ENCODE assay signal across 13 cellular contexts in the genomic region with DNA sequence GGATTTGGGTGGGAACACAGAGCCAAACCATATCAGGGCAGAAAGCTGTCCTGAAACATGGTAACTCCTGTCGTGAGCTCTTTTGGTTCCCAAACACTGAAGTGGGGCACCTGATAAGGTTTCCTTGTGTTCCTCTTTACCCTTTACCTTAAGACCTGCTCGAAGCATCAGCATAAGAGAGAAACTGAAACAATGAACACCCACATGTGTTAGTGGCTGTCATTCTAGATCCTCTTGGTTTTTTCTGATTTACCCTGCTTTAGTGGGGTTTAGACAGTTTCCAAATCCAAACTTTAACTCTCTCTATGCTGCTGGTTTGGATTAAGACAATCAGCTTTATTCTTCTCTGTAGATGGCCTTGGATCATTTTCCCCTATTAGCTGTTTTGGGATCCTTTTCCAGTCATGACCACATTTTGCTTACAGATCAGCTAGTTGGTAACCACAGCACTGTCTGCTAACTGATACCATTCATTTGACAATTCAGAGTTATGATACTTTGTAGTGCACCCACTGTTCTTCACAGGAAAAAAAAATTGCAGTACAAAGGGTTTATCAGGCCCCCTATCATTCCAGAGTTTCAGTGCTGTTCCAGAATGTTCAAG. TPM values are rescaled to one million over a fixed set of nuclear protein-coding genes. Genes with fewer than 3 reads are reported as not detected.
DNase-seq lines count a peak whose midpoint lies in the region; ATAC-seq and TF ChIP-seq lines count a peak whose summit lies in the region.
"Had no signal": no experiment of that assay in that cellular context is flagged by ENCODE, and none has a peak within 500 bp of the region (broad histone marks: within the 10 kb centered on the region; RNA-seq: fewer than 3 reads in every experiment).

No MANE protein-coding gene starts in this region.

- H3K27ac ChIP-seq in mammary epithelial cell (ENCODE audit: insufficient read depth, low read depth, low read length), result no peak overlapping the region
- H3K27ac ChIP-seq in PC-3 (ENCODE audit: low read length), result no peak overlapping the region

- H3K9me2 ChIP-seq in PC-3 (replicated peaks; ENCODE audit: low read length), result no peaks in the 10 kb centered on the region

- in situ Hi-C loops in mammary epithelial cell (cut with MboI; ENCODE audit: low sequenced_read_pairs in 2 of 2), result no loop called here

- no peak for TF ChIP-seq CTCF in mammary epithelial cell (conservative IDR thresholded peaks at IDR 0.05 in 1 of 2, IDR thresholded peaks at IDR 0.05 in 1 of 2; ENCODE audit: extremely low read depth in 1 of 2, insufficient read depth in 1 of 2, low read depth in 1 of 2, low read length in 2 of 2)
- TF ChIP-seq CTCF in PC-3 (conservative IDR thresholded peaks at IDR 0.05; ENCODE audit: low read depth, low read length), result no peak

- H3K27ac Mint-ChIP-seq in dendritic cell treated with granulocyte-macrophage colony-stimulating factor and Interleukin-4, amounts not matched to agents 40 ng/mL and 50 ng/mL, for 4 days, result peak overlapping the region; percentile 83

- POLR2A ChIA-PET in PC-3 (lab: Charles Lee; ENCODE audit: unreplicated experiment), result no interaction called here

- DNase-seq in retina (no peak), mammary epithelial cell (no peak), NCI-H2107 treated with DMSO at 0.1 percent for 48 hours (lab: John Stamatoyannopoulos, UW; ENCODE audit: unreplicated experiment) (no peak), PC-3 (no peak)
- DNase-seq: NCI-H748 treated with DMSO at 0.1 percent for 48 hours; stimulated activated CD4-positive, alpha-beta T cell treated with anti-CD3 and anti-CD28 coated beads, Interleukin-12 subunit alpha, Interleukin-12 subunit beta, amount 100 ng/mL, for 4 hours had no signal

- no peak overlapping the region for H3K4me3 ChIP-seq in mammary epithelial cell (replicated peaks in 1 of 3; ENCODE audit: insufficient read depth in 1 of 3, low read depth in 2 of 3, low read length in 3 of 3)
- no peak overlapping the region for H3K4me3 ChIP-seq in PC-3 (ENCODE audit: low read length)

- H3K36me3 ChIP-seq in mammary epithelial cell (ENCODE audit: insufficient read depth, low read length), result no peaks in the 10 kb centered on the region
- H3K36me3 ChIP-seq in PC-3 (ENCODE audit: low read depth, low read length), result no peaks in the 10 kb centered on the region

- dilution Hi-C loops in mammary epithelial cell (cut with HindIII; ENCODE audit: low sequenced_read_pairs), result no loop called here

- H4K20me1 ChIP-seq in mammary epithelial cell (ENCODE audit: insufficient read depth, low read length) (no peaks in the 10 kb centered on the region), PC-3 (ENCODE audit: low read length) (no peaks in the 10 kb centered on the region)

- intact Hi-C loops in dendritic cell treated with granulocyte-macrophage colony-stimulating factor and Interleukin-4, amounts not matched to agents 40 ng/mL and 50 ng/mL, for 4 days (cut with micrococcal nuclease), result loop anchor here (5.0 to 10.0 kb wide), 2 partner anchors 175 to 178 kb away; partner anchors contain the start of gene IFI16
- intact Hi-C loops in mammary epithelial cell (cut with micrococcal nuclease), result no loop called here
- intact Hi-C loops in PC-3 (cut with micrococcal nuclease), result no loop called here

- H3K27me3 ChIP-seq in mammary epithelial cell (ENCODE audit: insufficient read depth, low read length) (no peaks in the 10 kb centered on the region), PC-3 (ENCODE audit: low read length) (no peaks in the 10 kb centered on the region)

- H3K9me3 ChIP-seq in mammary epithelial cell (replicated peaks; ENCODE audit: insufficient read depth, low read length), result no peaks in the 10 kb centered on the region
- no peaks in the 10 kb centered on the region for H3K9me3 ChIP-seq in PC-3 (ENCODE audit: low read length)

- H3K27me3 Mint-ChIP-seq in dendritic cell treated with granulocyte-macrophage colony-stimulating factor and Interleukin-4, amounts not matched to agents 40 ng/mL and 50 ng/mL, for 4 days, result no peaks in the 10 kb centered on the region

- 40% methylated on average over 2 of the region's 2 CpGs for WGBS in mammary epithelial cell (ENCODE audit: low coverage, missing lambda C conversion rate)

- H3K79me2 ChIP-seq in mammary epithelial cell (ENCODE audit: insufficient read depth, low read length), result no peaks in the 10 kb centered on the region
- no peaks in the 10 kb centered on the region for H3K79me2 ChIP-seq in PC-3 (ENCODE audit: low read length)

- H3K9ac ChIP-seq in mammary epithelial cell (ENCODE audit: insufficient read depth, low read length) (no peak overlapping the region), PC-3 (ENCODE audit: low read length) (no peak overlapping the region)

- CTCF ChIA-PET in mammary epithelial cell (lab: Charles Lee; ENCODE audit: low non-redundant PET) (no interaction called here), PC-3 (lab: Charles Lee) (no interaction called here)

- peaks cover 35% of the 10 kb centered on the region for H3K4me1 Mint-ChIP-seq in dendritic cell treated with granulocyte-macrophage colony-stimulating factor and Interleukin-4, amounts not matched to agents 40 ng/mL and 50 ng/mL, for 4 days (ENCODE audit: low read depth)

- peaks cover 26% of the 10 kb centered on the region for H3K36me3 Mint-ChIP-seq in dendritic cell treated with granulocyte-macrophage colony-stimulating factor and Interleukin-4, amounts not matched to agents 40 ng/mL and 50 ng/mL, for 4 days (ENCODE audit: low read depth)

- no peak overlapping the region for H2AFZ ChIP-seq in mammary epithelial cell (ENCODE audit: low read depth, low read length)
- H2AFZ ChIP-seq in PC-3 (ENCODE audit: low read length), result no peak overlapping the region

- H3K4me1 ChIP-seq in mammary epithelial cell (ENCODE audit: insufficient read depth, low read length) (no peaks in the 10 kb centered on the region), PC-3 (ENCODE audit: insufficient read depth, low read length) (no peaks in the 10 kb centered on the region)

- BruUV-seq in mammary epithelial cell (replicated peaks; lab: Mats Ljungman, UMichigan) (no TSS peak), PC-3 (replicated peaks; lab: Mats Ljungman, UMichigan) (no TSS peak)

- H3K9me3 Mint-ChIP-seq in dendritic cell treated with granulocyte-macrophage colony-stimulating factor and Interleukin-4, amounts not matched to agents 40 ng/mL and 50 ng/mL, for 4 days, result peaks cover 27% of the 10 kb centered on the region

- peak; percentile 51 for ATAC-seq in GM18517 (IDR thresholded peaks at IDR 0.05; ENCODE audit: unreplicated experiment)
- peak; percentile 63 for ATAC-seq in GM21381 (IDR thresholded peaks at IDR 0.05; ENCODE audit: unreplicated experiment)
- peak; percentile 42 for ATAC-seq in HG03095 (IDR thresholded peaks at IDR 0.05; ENCODE audit: unreplicated experiment)
- ATAC-seq in PC-3, result no peak

- H3K4me3 Mint-ChIP-seq in dendritic cell treated with granulocyte-macrophage colony-stimulating factor and Interleukin-4, amounts not matched to agents 40 ng/mL and 50 ng/mL, for 4 days, result peak overlapping the region; percentile 20

- H3F3A ChIP-seq in PC-3 (ENCODE audit: low read length, unreplicated experiment), result no peaks in the 10 kb centered on the region

- no peak overlapping the region for H3K4me2 ChIP-seq in mammary epithelial cell (ENCODE audit: insufficient read depth, low read depth, low read length)
- no peak overlapping the region for H3K4me2 ChIP-seq in PC-3 (ENCODE audit: low read length)

RNA-seq across cellular contexts. Expression of gene MNDA, which starts 1.0 kb away (rescaled TPM):
- total RNA-seq in mammary epithelial cell (not detected), PC-3 (2014; rRNA removed) (not detected in 2 replicates)
- polyA plus RNA-seq in mammary epithelial cell, result not detected
- polyA minus RNA-seq in mammary epithelial cell, result not detected
- total RNA-seq: glomerular endothelial cell; T-helper 1 cell treated with Interleukin-12 subunit alpha and Interleukin-12 subunit beta and Interleukin-4 antibody, amounts not matched to agents 30 ng/mL and 1 ng/mL, for 36 hours had no signal

RNA-seq across cellular contexts. Expression of gene OR6N2, which starts 49.2 kb away (rescaled TPM):
- not detected for total RNA-seq in mammary epithelial cell
- polyA plus RNA-seq in mammary epithelial cell, result not detected
- polyA minus RNA-seq in mammary epithelial cell, result not detected
- total RNA-seq in PC-3 (2014; rRNA removed), result not detected in 2 replicates
- total RNA-seq: glomerular endothelial cell; mononuclear cell; T-helper 1 cell treated with Interleukin-12 subunit alpha and Interleukin-12 subunit beta and Interleukin-4 antibody, amounts not matched to agents 30 ng/mL and 1 ng/mL, for 36 hours had no signal

RNA-seq across cellular contexts. Expression of gene OR6N1, which starts 58.2 kb away (rescaled TPM):
- total RNA-seq in mammary epithelial cell, result not detected
- not detected for polyA plus RNA-seq in mammary epithelial cell
- not detected for polyA minus RNA-seq in mammary epithelial cell
- not detected in 2 replicates for total RNA-seq in PC-3 (2014; rRNA removed)
- total RNA-seq: glomerular endothelial cell; T-helper 1 cell treated with Interleukin-12 subunit alpha and Interleukin-12 subunit beta and Interleukin-4 antibody, amounts not matched to agents 30 ng/mL and 1 ng/mL, for 36 hours had no signal
